10 cellular contexts compared by ENCODE assay signal in the genomic region with DNA sequence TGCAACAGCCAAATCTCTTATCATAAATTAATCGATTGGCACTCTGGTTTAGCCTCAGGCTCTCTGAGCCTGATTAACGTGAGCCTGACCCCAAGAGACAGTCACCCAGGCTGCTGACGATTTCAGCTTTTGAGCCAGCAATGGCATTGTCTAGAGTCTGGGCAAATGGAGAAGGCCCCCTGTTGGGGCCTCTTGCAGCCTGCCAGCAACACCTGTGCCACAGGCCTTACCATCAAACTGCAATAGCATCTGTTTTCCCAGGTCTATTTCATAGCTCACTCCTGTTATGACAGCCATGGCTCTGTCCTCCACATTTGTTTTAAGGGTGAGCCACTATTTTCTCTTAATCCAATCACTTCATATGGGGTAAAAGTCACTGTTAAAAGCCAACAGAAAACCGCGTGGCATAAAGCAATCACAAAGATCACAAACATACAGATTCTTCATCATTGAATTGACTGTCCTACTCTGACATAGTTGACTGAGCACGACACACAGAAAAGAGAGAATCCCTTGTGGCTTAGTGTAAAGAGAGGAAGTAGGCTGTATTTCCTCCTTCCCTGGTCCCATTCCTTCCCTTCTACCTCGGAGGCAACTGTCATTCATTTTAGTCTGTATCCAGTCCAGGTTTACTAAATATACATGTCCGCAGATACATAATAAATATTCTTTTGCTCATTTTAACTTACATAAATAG. TPM values are rescaled to one million over a fixed set of nuclear protein-coding genes. Genes with fewer than 3 reads are reported as not detected.
DNase-seq lines count a peak whose midpoint lies in the region; ATAC-seq, FAIRE-seq and TF ChIP-seq lines count a peak whose summit lies in the region.
"Had no signal": no experiment of that assay in that cellular context is flagged by ENCODE, and none has a peak within 500 bp of the region (broad histone marks: within the 10 kb centered on the region; RNA-seq: fewer than 3 reads in every experiment).

No MANE protein-coding gene starts in this region.

- 0 out of 2 replicates have a peak, but pooled peaks cover 4% of the 10 kb centered on the region for H3K36me3 Mint-ChIP-seq in HFFc6 (ENCODE audit: low read depth)

- H3K9me3 ChIP-seq in endothelial cell of umbilical vein (replicated peaks; ENCODE audit: control insufficient read depth, insufficient read depth, low read length) = no peaks in the 10 kb centered on the region
- H3K9me3 ChIP-seq in heart left ventricle = no peaks in the 10 kb centered on the region
- H3K9me3 ChIP-seq: left ventricle myocardium inferior, right atrium auricular region had no signal

- no peaks in the 10 kb centered on the region for H3K9me3 Mint-ChIP-seq in HFFc6
- H3K9me3 Mint-ChIP-seq: activated T-cell treated with anti-CD3 and anti-CD28 coated beads, Interleukin-2, amount 50 U/mL, for 4 hours had no signal

- no peak overlapping the region for H2AFZ ChIP-seq in endothelial cell of umbilical vein (ENCODE audit: low read depth, low read length)

- no peak overlapping the region for H3K4me2 ChIP-seq in endothelial cell of umbilical vein (ENCODE audit: insufficient read depth, low read length)

- no TSS peak for BruUV-seq in endothelial cell of umbilical vein (replicated peaks; lab: Mats Ljungman, UMichigan)

- ATAC-seq in GM21529 (IDR thresholded peaks at IDR 0.05; ENCODE audit: unreplicated experiment) (peak; percentile 34), heart left ventricle (no peak)

- no peak for TF ChIP-seq POLR2A in endothelial cell of umbilical vein (IDR thresholded peaks at IDR 0.05; ENCODE audit: low read depth, low read length)
- no peak for TF ChIP-seq POLR2A in heart left ventricle (IDR thresholded peaks at IDR 0.05)

- H3K27me3 ChIP-seq in endothelial cell of umbilical vein (ENCODE audit: control insufficient read depth in 2 of 2, insufficient read depth in 2 of 2, low read length in 2 of 2) = no peaks in the 10 kb centered on the region
- peaks cover 0 to 15% (median 0%) of the 10 kb centered on the region in 9 donors for H3K27me3 ChIP-seq in heart left ventricle
- H3K27me3 ChIP-seq: right atrium auricular region had no signal

- POLR2A ChIA-PET in endothelial cell of umbilical vein (lab: Charles Lee) = no interaction called here

- H3K4me3 Mint-ChIP-seq in HFFc6 = no peak overlapping the region
- H3K4me3 Mint-ChIP-seq: activated T-cell treated with anti-CD3 and anti-CD28 coated beads, Interleukin-2, amount 50 U/mL, for 4 hours had no signal

- no peak overlapping the region for H3K9ac ChIP-seq in endothelial cell of umbilical vein (replicated peaks; ENCODE audit: extremely low read depth, insufficient read depth, low read length)

- DNase-seq in NCI-H2171 treated with DMSO at 0.1 percent for 48 hours (lab: John Stamatoyannopoulos, UW) (peak; percentile 71), endothelial cell of umbilical vein (ENCODE audit: low read depth, low spot score) (no peak), head of caudate nucleus (no peak), HFFc6 (no peak), heart left ventricle (no peak)
- DNase-seq: activated T-cell treated with anti-CD3 and anti-CD28 coated beads, Interleukin-2, amount 50 U/mL, for 4 hours; left ventricle myocardium inferior had no signal

- dilution Hi-C loops in endothelial cell of umbilical vein (cut with MboI; ENCODE audit: extremely low pct_ligation_motif_present, low sequenced_read_pairs) = no loop called here

- no peaks in the 10 kb centered on the region for H3K36me3 ChIP-seq in endothelial cell of umbilical vein (ENCODE audit: control insufficient read depth in 2 of 2, extremely low read depth in 1 of 2, insufficient read depth in 2 of 2, low read length in 2 of 2)
- no peaks in the 10 kb centered on the region for H3K36me3 ChIP-seq in heart left ventricle
- H3K36me3 ChIP-seq: left ventricle myocardium inferior, right atrium auricular region had no signal

- intact Hi-C loops in endothelial cell of umbilical vein (cut with micrococcal nuclease) (no loop called here), head of caudate nucleus (cut with DNase I) (no loop called here), heart left ventricle (cut with DNase I) (no loop called here)

- H3K4me3 ChIP-seq in GM08714 (ENCODE audit: low read length) = peak overlapping the region; percentile 24; the same call in 1 of the 2 replicates
- H3K4me3 ChIP-seq in endothelial cell of umbilical vein (replicated peaks in 1 of 3; ENCODE audit: insufficient read depth in 1 of 3, low read depth in 1 of 3, low read length in 3 of 3) = no peak overlapping the region
- H3K4me3 ChIP-seq in heart left ventricle = no peak overlapping the region
- H3K4me3 ChIP-seq: left ventricle myocardium inferior, right atrium auricular region had no signal

- H3K4me1 ChIP-seq in endothelial cell of umbilical vein (ENCODE audit: control insufficient read depth, extremely low read depth, insufficient read depth, low read length) (no peaks in the 10 kb centered on the region), heart left ventricle (peaks cover 0 to 6% (median 0%) of the 10 kb centered on the region in 12 donors)
- H3K4me1 ChIP-seq: left ventricle myocardium inferior, right atrium auricular region had no signal

- H3K79me2 ChIP-seq in endothelial cell of umbilical vein (ENCODE audit: control insufficient read depth, insufficient read depth, low read length) = no peaks in the 10 kb centered on the region

- CTCF ChIA-PET in endothelial cell of umbilical vein (lab: Charles Lee) = no interaction called here

- TF ChIP-seq CTCF in endothelial cell of umbilical vein (IDR thresholded peaks at IDR 0.05; ENCODE audit: extremely low read depth in 1 of 2, insufficient read depth in 1 of 2, low read depth in 1 of 2, low read length in 2 of 2) (no peak), HFFc6 (IDR thresholded peaks at IDR 0.05) (no peak), heart left ventricle (IDR thresholded peaks at IDR 0.05) (no peak)

- no peaks in the 10 kb centered on the region for H4K20me1 ChIP-seq in endothelial cell of umbilical vein (replicated peaks; ENCODE audit: control insufficient read depth, extremely low read depth, insufficient read depth, low read length)

- no peaks in the 10 kb centered on the region for H3K9me1 ChIP-seq in endothelial cell of umbilical vein (replicated peaks; ENCODE audit: control insufficient read depth, extremely low read depth, insufficient read depth, low read length)

- H3K4me1 Mint-ChIP-seq in HFFc6 (ENCODE audit: low read depth) = peaks cover 46% of the 10 kb centered on the region

- H3K27ac Mint-ChIP-seq in HFFc6 = no peak overlapping the region; the same call in 1 of the 2 replicates

- peak; percentile 15 for FAIRE-seq in endothelial cell of umbilical vein (lab: Jason Lieb, UNC)

- no peaks in the 10 kb centered on the region for H3K27me3 Mint-ChIP-seq in HFFc6 (ENCODE audit: insufficient read depth)

- WGBS in heart left ventricle, 4 donors = 64 to 73% (median 68%) methylated on average over 8 of the region's 8 CpGs

- H3K27ac ChIP-seq in endothelial cell of umbilical vein (ENCODE audit: insufficient read depth, low read depth, low read length) = no peak overlapping the region
- H3K27ac ChIP-seq in heart left ventricle = no peak overlapping the region
- H3K27ac ChIP-seq: left ventricle myocardium inferior, right atrium auricular region had no signal

TF ChIP-seq in endothelial cell of umbilical vein, 7 proteins besides CTCF, POLR2A, EP300 and RAD21:
- TF ChIP-seq POLR2AphosphoS5 (IDR thresholded peaks at IDR 0.05; ENCODE audit: insufficient read depth, low read depth, low read length) (no peak), GATA2 (IDR thresholded peaks at IDR 0.05; ENCODE audit: insufficient read depth, insufficient read length, low read depth, low read length) (no peak), MYC (IDR thresholded peaks at IDR 0.05; ENCODE audit: low read depth, low read length) (no peak), JUN (IDR thresholded peaks at IDR 0.05; ENCODE audit: borderline replicate concordance, insufficient read depth, insufficient read length, low read depth) (no peak), EZH2 (IDR thresholded peaks at IDR 0.05; ENCODE audit: borderline replicate concordance, low read depth, low read length, severe bottlenecking) (no peak), FOS (IDR thresholded peaks at IDR 0.05; ENCODE audit: borderline replicate concordance, insufficient read depth, low read length) (no peak)
- TF ChIP-seq, protein P1, sequence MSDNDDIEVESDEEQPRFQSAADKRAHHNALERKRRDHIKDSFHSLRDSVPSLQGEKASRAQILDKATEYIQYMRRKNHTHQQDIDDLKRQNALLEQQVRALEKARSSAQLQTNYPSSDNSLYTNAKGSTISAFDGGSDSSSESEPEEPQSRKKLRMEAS (IDR thresholded peaks at IDR 0.05; ENCODE audit: insufficient read depth, insufficient read length) = no peak

RNA-seq across cellular contexts. Expression of a gene that starts 47.8 kb away (rescaled TPM):
- total RNA-seq in endothelial cell of umbilical vein (7.5 and 10.4 TPM in 2 replicates), heart left ventricle (1 to 10 TPM; 1.9 to 8.6 (median 2.6) TPM)
- polyA plus RNA-seq in endothelial cell of umbilical vein (3.5 and 4.6 TPM in 2 replicates), heart left ventricle (1 to 10 TPM in 1 of 2 donors, under 1 TPM in 1; 0.46 to 1.1 TPM)
- 3.9 and 4.4 TPM in 2 replicates for polyA plus RNA-seq in endothelial cell of umbilical vein (2011; cell fraction: cytosol; rRNA removed)
- 5.4 and 7.2 TPM in 2 replicates for polyA plus RNA-seq in endothelial cell of umbilical vein (2011; cell fraction: nucleus; rRNA removed)
- 3.7 and 4.2 TPM in 2 replicates for polyA plus RNA-seq in endothelial cell of umbilical vein (2012)
- polyA minus RNA-seq in endothelial cell of umbilical vein = 21.9 and 29.7 TPM in 2 replicates
- polyA minus RNA-seq in endothelial cell of umbilical vein (2011; cell fraction: cytosol; rRNA and poly(A)+ RNA removed) = 5.1 TPM
- polyA minus RNA-seq in endothelial cell of umbilical vein (2011; cell fraction: nucleus; rRNA and poly(A)+ RNA removed) = 5.9 and 6.8 TPM in 2 replicates
- 10 to 100 TPM; 41.8 to 54.1 (median 45.7) TPM for total RNA-seq in HFFc6 (2021; fragmentation: NEBNext Ultra II Directional; extraction: Animal tissue kit (Norgen Biotek cat#: 25700))
